ENCODE assay signal across 18 cellular contexts in the genomic region with DNA sequence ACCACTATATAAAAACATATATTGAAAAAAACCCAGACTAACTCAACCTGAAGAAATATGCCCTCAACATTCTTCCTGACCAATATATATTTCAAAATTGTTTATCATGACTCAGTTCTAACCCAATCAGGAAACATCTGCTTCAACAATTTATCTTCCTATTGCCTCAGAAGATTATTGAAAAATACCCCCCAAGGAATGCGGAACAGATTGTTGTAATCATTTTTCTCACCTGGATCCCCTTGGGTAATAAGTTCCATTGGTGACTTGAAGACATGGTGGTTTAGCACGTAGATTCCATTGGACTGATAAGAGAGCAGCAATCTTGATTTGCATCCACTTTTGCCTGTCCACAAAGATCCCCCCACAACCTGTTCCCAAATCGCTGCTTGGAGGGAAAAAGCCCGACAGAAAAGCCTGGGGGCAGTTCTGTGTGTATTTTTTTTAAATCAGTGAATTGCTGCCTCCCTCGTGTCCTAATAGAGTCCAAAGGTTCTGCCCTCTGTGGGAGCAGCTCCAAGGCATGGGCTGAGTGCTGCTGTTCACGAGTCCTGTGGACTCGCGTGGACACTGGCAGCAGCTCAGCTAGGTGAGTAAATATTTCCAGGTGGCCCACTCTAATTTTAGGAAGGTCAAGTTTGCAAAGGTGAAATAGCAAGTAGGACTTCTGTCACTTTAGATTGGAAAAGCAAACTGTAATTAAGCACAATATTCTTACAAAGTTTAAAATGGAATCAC. TPM values are rescaled to one million over a fixed set of nuclear protein-coding genes. Genes with fewer than 3 reads are reported as not detected.
"Had no signal": no experiment of that assay in that cellular context is flagged by ENCODE, and none has a peak within 500 bp of the region (broad histone marks: within the 10 kb centered on the region; RNA-seq: fewer than 3 reads in every experiment).

No MANE protein-coding gene starts in this region.

- H3K4me2 ChIP-seq: neural progenitor cell had no signal

- H3K27ac ChIP-seq: cardiac muscle cell, esophagus squamous epithelium, neural progenitor cell, WERI-Rb-1 had no signal

- H3K4me3 Mint-ChIP-seq: activated CD4-positive, alpha-beta memory T cell treated with anti-CD3 and anti-CD28 coated beads for 36 hours; activated CD8-positive, alpha-beta memory T cell treated with anti-CD3 and anti-CD28 coated beads, Interleukin-2, amount 10 ng/mL, durations not matched to agents 7 days and 5 days; activated naive CD4-positive, alpha-beta T cell treated with anti-CD3 and anti-CD28 coated beads for 36 hours; activated naive CD8-positive, alpha-beta T cell treated with anti-CD3 and anti-CD28 coated beads, Interleukin-2, amount 50 U/mL, for 24 hours; neural progenitor cell; T-helper 1 cell treated with Interleukin-12 subunit alpha and Interleukin-12 subunit beta and Interleukin-4 antibody, amounts not matched to agents 30 μg/mL and 1 μg/mL, for 36 hours; type B pancreatic cell had no signal

- H3K9ac ChIP-seq: neural progenitor cell had no signal

- H3K4me3 ChIP-seq: cardiac muscle cell, esophagus squamous epithelium, neural progenitor cell had no signal

- H2AFZ ChIP-seq: neural progenitor cell had no signal

- H3K36me3 ChIP-seq: cardiac muscle cell, esophagus squamous epithelium, neural progenitor cell, WERI-Rb-1 had no signal

- H3K9me3 ChIP-seq: esophagus squamous epithelium had no signal

- H3K9me3 Mint-ChIP-seq: activated CD4-positive, alpha-beta memory T cell treated with anti-CD3 and anti-CD28 coated beads for 36 hours; activated naive CD4-positive, alpha-beta T cell treated with anti-CD3 and anti-CD28 coated beads for 36 hours; activated naive CD8-positive, alpha-beta T cell treated with anti-CD3 and anti-CD28 coated beads, Interleukin-2, amount 50 U/mL, for 24 hours; activated T-helper 2 cell treated with anti-CD3 and anti-CD28 coated beads, Interferon-gamma antibody, Interleukin-2, Interleukin-4, amounts not matched to agents 10 μg/mL and 5 μg/mL and 100 μg/mL, durations not matched to agents 14 hours and 24 hours and 36 hours; neural progenitor cell; T-helper 1 cell treated with Interleukin-12 subunit alpha and Interleukin-12 subunit beta and Interleukin-4 antibody, amounts not matched to agents 30 μg/mL and 1 μg/mL, for 36 hours; type B pancreatic cell had no signal

- DNase-seq: activated CD4-positive, alpha-beta memory T cell treated with anti-CD3 and anti-CD28 coated beads for 36 hours; activated CD8-positive, alpha-beta memory T cell treated with anti-CD3 and anti-CD28 coated beads, Interleukin-2, amount 10 ng/mL, durations not matched to agents 7 days and 5 days; activated naive CD4-positive, alpha-beta T cell treated with anti-CD3 and anti-CD28 coated beads for 36 hours; activated naive CD8-positive, alpha-beta T cell treated with anti-CD3 and anti-CD28 coated beads, Interleukin-2, amount 50 U/mL, for 24 hours; activated T-cell treated with anti-CD3 and anti-CD28 coated beads, Interleukin-2, amount 50 U/mL, for 1 hour; esophagus squamous epithelium; left cardiac atrium; retina; small intestine; stimulated activated CD4-positive, alpha-beta T cell treated with anti-CD3 and anti-CD28 coated beads, Interleukin-4, amount 100 ng/mL, for 4 hours; stimulated activated CD8-positive, alpha-beta memory T cell treated with anti-CD3 and anti-CD28 coated beads, Interleukin-4, amount 100 ng/mL, for 48 hours; stimulated activated naive CD4-positive, alpha-beta T cell treated with Interleukin-2 at 50 U/mL for 16 hours; WERI-Rb-1 had no signal

- ATAC-seq: activated CD8-positive, alpha-beta memory T cell treated with anti-CD3 and anti-CD28 coated beads, Interleukin-2, amount 10 ng/mL, durations not matched to agents 7 days and 5 days; activated naive CD8-positive, alpha-beta T cell treated with anti-CD3 and anti-CD28 coated beads, Interleukin-2, amount 50 U/mL, for 24 hours; left cardiac atrium had no signal

- H3K27ac Mint-ChIP-seq: activated CD4-positive, alpha-beta memory T cell treated with anti-CD3 and anti-CD28 coated beads for 36 hours; activated CD8-positive, alpha-beta memory T cell treated with anti-CD3 and anti-CD28 coated beads, Interleukin-2, amount 10 ng/mL, durations not matched to agents 7 days and 5 days; activated naive CD4-positive, alpha-beta T cell treated with anti-CD3 and anti-CD28 coated beads for 36 hours; activated naive CD8-positive, alpha-beta T cell treated with anti-CD3 and anti-CD28 coated beads, Interleukin-2, amount 50 U/mL, for 24 hours; activated T-helper 2 cell treated with anti-CD3 and anti-CD28 coated beads, Interferon-gamma antibody, Interleukin-2, Interleukin-4, amounts not matched to agents 10 μg/mL and 5 μg/mL and 100 μg/mL, durations not matched to agents 14 hours and 24 hours and 36 hours; neural progenitor cell; T-helper 1 cell treated with Interleukin-12 subunit alpha and Interleukin-12 subunit beta and Interleukin-4 antibody, amounts not matched to agents 30 μg/mL and 1 μg/mL, for 36 hours; type B pancreatic cell had no signal

- H3K36me3 Mint-ChIP-seq: activated CD4-positive, alpha-beta memory T cell treated with anti-CD3 and anti-CD28 coated beads for 36 hours; activated CD8-positive, alpha-beta memory T cell treated with anti-CD3 and anti-CD28 coated beads, Interleukin-2, amount 10 ng/mL, durations not matched to agents 7 days and 5 days; neural progenitor cell; type B pancreatic cell had no signal

- H3K27me3 ChIP-seq: cardiac muscle cell, esophagus squamous epithelium had no signal

RNA-seq across cellular contexts. Expression of a gene that starts 5.9 kb away (rescaled TPM):
- total RNA-seq: activated CD4-positive, alpha-beta memory T cell treated with anti-CD3 and anti-CD28 coated beads for 36 hours; activated CD8-positive, alpha-beta memory T cell treated with anti-CD3 and anti-CD28 coated beads, Interleukin-2, amount 10 ng/mL, durations not matched to agents 7 days and 5 days; activated naive CD4-positive, alpha-beta T cell treated with anti-CD3 and anti-CD28 coated beads for 36 hours had no signal
